In genomic region chr18:41993151-41993550, GRCh38 we compare ENCODE assay signal across 22 cellular contexts.
"Had no signal": no experiment of that assay in that cellular context is flagged by ENCODE, and none has a peak within 500 bp of the region (broad histone marks: within the 10 kb centered on the region; RNA-seq: fewer than 3 reads in every experiment).

No MANE protein-coding gene starts in this region.

- H3K9me3 Mint-ChIP-seq: activated naive CD4-positive, alpha-beta T cell treated with anti-CD3 and anti-CD28 coated beads, Interleukin-2, amount 50 U/mL, for 24 hours; activated T-helper 2 cell treated with anti-CD3 and anti-CD28 coated beads, Interferon-gamma antibody, Interleukin-2, Interleukin-4, amounts not matched to agents 10 μg/mL and 5 μg/mL and 100 μg/mL, durations not matched to agents 14 hours and 24 hours and 36 hours; central memory CD8-positive, alpha-beta T cell; naive B cell; stimulated activated memory B cell treated with anti-CD40 and anti-IgM and Interleukin-4, amounts not matched to agents 10 μg/mL and 1 μg/mL and 100 μg/mL, for 72 hours had no signal

- H3K27ac ChIP-seq: brain microvascular endothelial cell, esophagus squamous epithelium, gastroesophageal sphincter, heart right ventricle, neutrophil, parathyroid adenoma, tibial artery, uterus, VCaP had no signal

- H3K9ac ChIP-seq: parathyroid adenoma had no signal

- H3K4me1 Mint-ChIP-seq: activated naive CD4-positive, alpha-beta T cell treated with anti-CD3 and anti-CD28 coated beads, Interleukin-2, amount 50 U/mL, for 24 hours; central memory CD8-positive, alpha-beta T cell; naive B cell; stimulated activated memory B cell treated with anti-CD40 and anti-IgM and Interleukin-4, amounts not matched to agents 10 μg/mL and 1 μg/mL and 100 μg/mL, for 72 hours had no signal

- H3K4me1 ChIP-seq: esophagus squamous epithelium, gastroesophageal sphincter, heart right ventricle, parathyroid adenoma, tibial artery, uterus had no signal

- ATAC-seq: gastroesophageal sphincter; heart right ventricle; stimulated activated memory B cell treated with anti-CD40 and anti-IgM and Interleukin-4, amounts not matched to agents 10 μg/mL and 1 μg/mL and 100 μg/mL, for 72 hours had no signal

- H3K79me2 ChIP-seq: parathyroid adenoma had no signal

- H3K27me3 Mint-ChIP-seq: activated naive CD4-positive, alpha-beta T cell treated with anti-CD3 and anti-CD28 coated beads, Interleukin-2, amount 50 U/mL, for 24 hours; central memory CD8-positive, alpha-beta T cell; naive B cell; stimulated activated memory B cell treated with anti-CD40 and anti-IgM and Interleukin-4, amounts not matched to agents 10 μg/mL and 1 μg/mL and 100 μg/mL, for 72 hours had no signal

- H3K27me3 ChIP-seq: brain microvascular endothelial cell, esophagus squamous epithelium, gastroesophageal sphincter, heart right ventricle, neutrophil, tibial artery, uterus had no signal

- DNase-seq: activated CD4-positive, alpha-beta T cell treated with anti-CD3 and anti-CD28 coated beads for 1 hour; activated CD4-positive, alpha-beta T cell treated with anti-CD3 and anti-CD28 coated beads, Interleukin-2, amount 50 U/mL, for 48 hours; anterior cingulate cortex; brain microvascular endothelial cell; effector CD8-positive, alpha-beta T cell; esophagus squamous epithelium; heart right ventricle; islet precursor cell; midbrain; naive B cell; stimulated activated CD4-positive, alpha-beta T cell treated with anti-CD3 and anti-CD28 coated beads, Interleukin-12 subunit alpha, Interleukin-12 subunit beta, amount 100 ng/mL, for 4 hours; tibial artery; uterus had no signal

- H3K27ac Mint-ChIP-seq: activated naive CD4-positive, alpha-beta T cell treated with anti-CD3 and anti-CD28 coated beads, Interleukin-2, amount 50 U/mL, for 24 hours; activated T-helper 2 cell treated with anti-CD3 and anti-CD28 coated beads, Interferon-gamma antibody, Interleukin-2, Interleukin-4, amounts not matched to agents 10 μg/mL and 5 μg/mL and 100 μg/mL, durations not matched to agents 14 hours and 24 hours and 36 hours; naive B cell; stimulated activated memory B cell treated with anti-CD40 and anti-IgM and Interleukin-4, amounts not matched to agents 10 μg/mL and 1 μg/mL and 100 μg/mL, for 72 hours had no signal

- H2AFZ ChIP-seq: parathyroid adenoma had no signal

- H3K4me3 ChIP-seq: esophagus squamous epithelium, gastroesophageal sphincter, heart right ventricle, lung, tibial artery, uterus had no signal

- H3K36me3 ChIP-seq: uterus had no signal

- H3K4me3 Mint-ChIP-seq: activated naive CD4-positive, alpha-beta T cell treated with anti-CD3 and anti-CD28 coated beads, Interleukin-2, amount 50 U/mL, for 24 hours; central memory CD8-positive, alpha-beta T cell; naive B cell; stimulated activated memory B cell treated with anti-CD40 and anti-IgM and Interleukin-4, amounts not matched to agents 10 μg/mL and 1 μg/mL and 100 μg/mL, for 72 hours had no signal

- H3K9me3 ChIP-seq: esophagus squamous epithelium, gastroesophageal sphincter, heart right ventricle, neutrophil, tibial artery, uterus had no signal
